Comparison of ENCODE assay signal across 19 cellular contexts in genomic region chr2:241128266-241128665, GRCh38. TPM values are rescaled to one million over a fixed set of nuclear protein-coding genes. Genes with fewer than 3 reads are reported as not detected.
A peak's percentile ranks its signal among the peaks of the same experiment; 100 is the strongest.
DNase-seq lines count a peak whose midpoint lies in the region; ATAC-seq, FAIRE-seq and TF ChIP-seq lines count a peak whose summit lies in the region.
"Had no signal": no experiment of that assay in that cellular context is flagged by ENCODE, and none has a peak within 500 bp of the region (broad histone marks: within the 10 kb centered on the region; RNA-seq: fewer than 3 reads in every experiment).

No MANE protein-coding gene starts in this region.

- no peak for DNase-seq in activated naive CD4-positive, alpha-beta T cell (lab: John Stamatoyannopoulos, UW)
- no peak for DNase-seq in activated CD4-positive, alpha-beta memory T cell treated with anti-CD3 and anti-CD28 coated beads for 36 hours
- DNase-seq in kidney (peak; percentile 51), lower lobe of right lung (no peak), AML-193 (lab: John Stamatoyannopoulos, UW) (no peak)
- DNase-seq in stimulated activated CD4-positive, alpha-beta T cell treated with anti-CD3 and anti-CD28 coated beads, Interleukin-4, amount 100 ng/mL, for 24 hours, result no peak
- DNase-seq: activated gamma-delta T cell treated with Interleukin-2 at 50 U/mL for 16 hours, Calu3, cortex of kidney, EL, hippocampal formation, IMR-90, NCI-H345, stomach had no signal

- H3K4me1 ChIP-seq in kidney (ENCODE audit: control insufficient read depth in 1 of 2, insufficient read depth in 1 of 2, low read depth in 1 of 2, low read length in 2 of 2) (no peaks in the 10 kb centered on the region), lower lobe of right lung (no peaks in the 10 kb centered on the region)
- H3K4me1 ChIP-seq: neural progenitor cell, stomach had no signal

- no peak for FAIRE-seq in kidney (lab: Jason Lieb, UNC)
- FAIRE-seq: H54 had no signal

- no peaks in the 10 kb centered on the region for H3K9me3 Mint-ChIP-seq in activated naive CD4-positive, alpha-beta T cell treated with anti-CD3 and anti-CD28 coated beads, Interleukin-2, amount 50 U/mL, for 24 hours
- peaks cover 4% of the 10 kb centered on the region for H3K9me3 Mint-ChIP-seq in activated CD4-positive, alpha-beta memory T cell treated with anti-CD3 and anti-CD28 coated beads for 36 hours
- H3K9me3 Mint-ChIP-seq: brain, neural progenitor cell had no signal

- no peaks in the 10 kb centered on the region for H3K36me3 ChIP-seq in kidney (ENCODE audit: control insufficient read depth in 1 of 2, insufficient read depth in 2 of 2, low read length in 2 of 2)
- no peaks in the 10 kb centered on the region for H3K36me3 ChIP-seq in lower lobe of right lung
- H3K36me3 ChIP-seq: neural progenitor cell, Peyer's patch had no signal

- H3K9ac ChIP-seq in kidney (ENCODE audit: low read length in 2 of 2), result no peak overlapping the region
- H3K9ac ChIP-seq: neural progenitor cell had no signal

- no peak for TF ChIP-seq CTCF in kidney (IDR thresholded peaks at IDR 0.05; ENCODE audit: borderline replicate concordance, extremely low read depth, insufficient read depth)
- TF ChIP-seq CTCF in lower lobe of right lung (IDR thresholded peaks at IDR 0.05), result no peak

- no peak overlapping the region for H3K4me3 Mint-ChIP-seq in activated naive CD4-positive, alpha-beta T cell treated with anti-CD3 and anti-CD28 coated beads, Interleukin-2, amount 50 U/mL, for 24 hours
- no peak overlapping the region for H3K4me3 Mint-ChIP-seq in activated CD4-positive, alpha-beta memory T cell treated with anti-CD3 and anti-CD28 coated beads for 36 hours
- H3K4me3 Mint-ChIP-seq: brain, neural progenitor cell had no signal

- no peak for ATAC-seq in lower lobe of right lung

- peaks cover 12% of the 10 kb centered on the region for H3K4me1 Mint-ChIP-seq in activated naive CD4-positive, alpha-beta T cell treated with anti-CD3 and anti-CD28 coated beads, Interleukin-2, amount 50 U/mL, for 24 hours
- H3K4me1 Mint-ChIP-seq in activated CD4-positive, alpha-beta memory T cell treated with anti-CD3 and anti-CD28 coated beads for 36 hours (ENCODE audit: low read depth), result peaks cover 56% of the 10 kb centered on the region
- H3K4me1 Mint-ChIP-seq: brain, neural progenitor cell had no signal

- no peaks in the 10 kb centered on the region for H3K9me3 ChIP-seq in kidney (ENCODE audit: control insufficient read depth in 1 of 2, low read length in 2 of 2)
- H3K9me3 ChIP-seq in lower lobe of right lung, result no peaks in the 10 kb centered on the region
- H3K9me3 ChIP-seq: Peyer's patch, stomach had no signal

- H3K27ac Mint-ChIP-seq in activated naive CD4-positive, alpha-beta T cell treated with anti-CD3 and anti-CD28 coated beads, Interleukin-2, amount 50 U/mL, for 24 hours, result peak overlapping the region; percentile 84
- H3K27ac Mint-ChIP-seq in activated CD4-positive, alpha-beta memory T cell treated with anti-CD3 and anti-CD28 coated beads for 36 hours, result peak overlapping the region; percentile 99
- H3K27ac Mint-ChIP-seq: brain, neural progenitor cell had no signal

- POLR2A ChIA-PET in activated CD4-positive, alpha-beta memory T cell treated with anti-CD3 and anti-CD28 coated beads for 36 hours (lab: Charles Lee), result interaction anchor here (0.9 to 1.0 kb wide), 2 partner anchors 9 to 21 kb away, joined by 3 read pairs; partner anchors contain the start of gene PASK

- no peaks in the 10 kb centered on the region for H3K27me3 Mint-ChIP-seq in activated naive CD4-positive, alpha-beta T cell treated with anti-CD3 and anti-CD28 coated beads, Interleukin-2, amount 50 U/mL, for 24 hours
- H3K27me3 Mint-ChIP-seq in activated CD4-positive, alpha-beta memory T cell treated with anti-CD3 and anti-CD28 coated beads for 36 hours, result no peaks in the 10 kb centered on the region

- CTCF ChIA-PET in activated CD4-positive, alpha-beta memory T cell treated with anti-CD3 and anti-CD28 coated beads for 36 hours (lab: Charles Lee), result no interaction called here

- H3K36me3 Mint-ChIP-seq in activated naive CD4-positive, alpha-beta T cell treated with anti-CD3 and anti-CD28 coated beads, Interleukin-2, amount 50 U/mL, for 24 hours, result peaks cover 4% of the 10 kb centered on the region
- peaks cover 61% of the 10 kb centered on the region for H3K36me3 Mint-ChIP-seq in activated CD4-positive, alpha-beta memory T cell treated with anti-CD3 and anti-CD28 coated beads for 36 hours

- H3K27ac ChIP-seq in kidney (ENCODE audit: low read depth in 2 of 2, low read length in 2 of 2) (no peak overlapping the region), lower lobe of right lung (no peak overlapping the region)
- H3K27ac ChIP-seq: neural progenitor cell, stomach had no signal

- no peak overlapping the region for H3K4me3 ChIP-seq in kidney (ENCODE audit: low read length in 2 of 2)
- no peak overlapping the region for H3K4me3 ChIP-seq in lower lobe of right lung
- H3K4me3 ChIP-seq: neural progenitor cell, Peyer's patch, stomach had no signal

- intact Hi-C loops in activated CD4-positive, alpha-beta memory T cell treated with anti-CD3 and anti-CD28 coated beads for 36 hours (cut with micrococcal nuclease), result no loop called here
- intact Hi-C loops in kidney (cut with DNase I), result no loop called here
- intact Hi-C loops in lower lobe of right lung (cut with DNase I), result no loop called here

- H3K27me3 ChIP-seq in lower lobe of right lung (ENCODE audit: low read depth), result no peaks in the 10 kb centered on the region
- H3K27me3 ChIP-seq: neural progenitor cell, Peyer's patch, stomach had no signal

RNA-seq across cellular contexts. Expression of gene PASK, which starts 21.0 kb away (rescaled TPM):
- 100 to 1,000 TPM in 1 of 2 experiments, 10 to 100 TPM in 1; 86.1 to 100 TPM for total RNA-seq in activated CD4-positive, alpha-beta memory T cell treated with anti-CD3 and anti-CD28 coated beads for 36 hours
- total RNA-seq in kidney, result 26.0 TPM
- polyA plus RNA-seq in kidney (ENCODE audit: insufficient read depth, low read depth, low replicate concordance), result 3.1 TPM
- 10.8 TPM for total RNA-seq in lower lobe of right lung

RNA-seq across cellular contexts. Expression of gene PPP1R7, which starts 22.0 kb away (rescaled TPM):
- 100 to 1,000 TPM; 123 to 132 TPM for total RNA-seq in activated CD4-positive, alpha-beta memory T cell treated with anti-CD3 and anti-CD28 coated beads for 36 hours
- total RNA-seq in kidney, result 64.6 TPM
- polyA plus RNA-seq in kidney (ENCODE audit: insufficient read depth, low read depth, low replicate concordance), result 94.9 TPM
- 58.9 TPM for total RNA-seq in lower lobe of right lung

RNA-seq across cellular contexts. Expression of gene MTERF4, which starts 26.2 kb away (rescaled TPM):
- total RNA-seq in activated CD4-positive, alpha-beta memory T cell treated with anti-CD3 and anti-CD28 coated beads for 36 hours, result 10 to 100 TPM; 43.9 to 46.0 TPM
- total RNA-seq in kidney (41.5 TPM), lower lobe of right lung (32.0 TPM)
- 24.3 TPM for polyA plus RNA-seq in kidney (ENCODE audit: insufficient read depth, low read depth, low replicate concordance)
